In genomic region chr10:65194131-65194530, GRCh38 we compare ENCODE assay signal across 17 cellular contexts.
A peak's percentile ranks its signal among the peaks of the same experiment; 100 is the strongest.
DNase-seq lines count a peak whose midpoint lies in the region; ATAC-seq and TF ChIP-seq lines count a peak whose summit lies in the region.
"Had no signal": no experiment of that assay in that cellular context is flagged by ENCODE, and none has a peak within 500 bp of the region (broad histone marks: within the 10 kb centered on the region; RNA-seq: fewer than 3 reads in every experiment).

No MANE protein-coding gene starts in this region.

- no peaks in the 10 kb centered on the region for H3K36me3 Mint-ChIP-seq in mesothelial cell of epicardium

- H3K4me3 ChIP-seq in astrocyte of the spinal cord (ENCODE audit: low read depth, low read length) = no peak overlapping the region
- H3K4me3 ChIP-seq: suprapubic skin had no signal

- TF ChIP-seq CTCF in astrocyte of the spinal cord (IDR thresholded peaks at IDR 0.05; ENCODE audit: low read depth, low read length) (no peak), mesothelial cell of epicardium (IDR thresholded peaks at IDR 0.05; ENCODE audit: unreplicated experiment) (no peak)

- ATAC-seq in HG03039 (IDR thresholded peaks at IDR 0.05; ENCODE audit: unreplicated experiment) = no peak
- ATAC-seq: activated T-helper 17 cell treated with anti-CD3 and anti-CD28 coated beads, Interleukin-2, amount 50 U/mL, for 72 hours had no signal

- H3K27ac Mint-ChIP-seq in mesothelial cell of epicardium = no peak overlapping the region
- H3K27ac Mint-ChIP-seq: activated T-helper 17 cell treated with anti-CD3 and anti-CD28 coated beads, Interleukin-2, amount 50 U/mL, for 72 hours; T-helper 2 cell treated with Interferon-gamma antibody and Interleukin-4, amounts not matched to agents 5 μg/mL and 100 μg/mL, for 36 hours had no signal

- in situ Hi-C loops in astrocyte of the spinal cord (cut with HindIII; ENCODE audit: low sequenced_read_pairs) = no loop called here

- no peaks in the 10 kb centered on the region for H3K9me3 Mint-ChIP-seq in mesothelial cell of epicardium

- no peaks in the 10 kb centered on the region for H3K27me3 Mint-ChIP-seq in mesothelial cell of epicardium (ENCODE audit: low read depth)
- H3K27me3 Mint-ChIP-seq: activated T-helper 17 cell treated with anti-CD3 and anti-CD28 coated beads, Interleukin-2, amount 50 U/mL, for 72 hours had no signal

- H3K4me3 Mint-ChIP-seq in mesothelial cell of epicardium = no peak overlapping the region
- H3K4me3 Mint-ChIP-seq: activated T-helper 17 cell treated with anti-CD3 and anti-CD28 coated beads, Interleukin-2, amount 50 U/mL, for 72 hours; T-helper 2 cell treated with Interferon-gamma antibody and Interleukin-4, amounts not matched to agents 5 μg/mL and 100 μg/mL, for 36 hours had no signal

- H3K4me1 Mint-ChIP-seq in mesothelial cell of epicardium = peaks cover 3% of the 10 kb centered on the region
- H3K4me1 Mint-ChIP-seq: activated T-helper 17 cell treated with anti-CD3 and anti-CD28 coated beads, Interleukin-2, amount 50 U/mL, for 72 hours had no signal

- peak; percentile 68 for DNase-seq in A172 (ENCODE audit: low spot score)
- peak; percentile 0 for DNase-seq in M059J (ENCODE audit: low read depth)
- DNase-seq in astrocyte of the spinal cord (ENCODE audit: low read depth, low spot score) = peak; percentile 62
- peak; percentile 69 for DNase-seq in islet precursor cell
- DNase-seq in NCI-H1694 treated with DMSO at 0.1 percent for 48 hours (lab: John Stamatoyannopoulos, UW) = no peak
- no peak for DNase-seq in DMS53 treated with DMSO at 0.1 percent for 48 hours (lab: John Stamatoyannopoulos, UW; ENCODE audit: unreplicated experiment)
- no peak for DNase-seq in mesothelial cell of epicardium (ENCODE audit: low spot score in 2 of 2, unreplicated experiment in 2 of 2)
- DNase-seq: activated CD4-positive, alpha-beta T cell treated with anti-CD3 and anti-CD28 coated beads, Interleukin-2, amount 50 U/mL, for 48 hours; central memory CD4-positive, alpha-beta T cell; NCI-H1105 treated with DMSO at 0.1 percent for 48 hours; NCI-H524; nucleus accumbens; RPMI8226 had no signal

Comparison
In these comparisons a context has a peak if more than half of its experiments do, and no peak if none do; other contexts are left out.
1. DNase-seq: peak in A172 (single experiment), M059J (single experiment), astrocyte of the spinal cord (single experiment) and islet precursor cell (single experiment); none in NCI-H1694 treated with DMSO at 0.1 percent for 48 hours (single experiment), DMS53 treated with DMSO at 0.1 percent for 48 hours (single experiment) and mesothelial cell of epicardium (0 of 2).